In the genomic region with DNA sequence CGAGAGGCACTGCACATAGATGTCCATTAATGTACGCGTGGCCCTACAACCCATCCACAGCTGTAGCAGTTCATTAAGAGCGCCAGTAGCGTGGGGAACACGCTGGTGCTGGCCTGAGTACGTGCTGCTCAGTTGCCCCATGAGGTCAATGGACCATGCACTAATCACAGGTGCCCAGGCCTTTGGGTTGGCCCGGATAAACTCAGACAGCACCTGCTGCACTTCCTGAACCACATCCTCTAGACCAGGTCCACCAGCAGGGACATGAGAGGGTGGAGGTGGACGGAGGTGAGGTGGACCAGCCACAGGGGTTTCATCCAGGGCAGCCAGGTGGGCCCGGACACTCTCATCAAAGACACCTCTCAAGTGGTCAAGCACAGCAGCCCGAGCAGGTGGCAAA, we compare ENCODE assay signal across 22 cellular contexts.
"Had no signal": no experiment of that assay in that cellular context is flagged by ENCODE, and none has a peak within 500 bp of the region (broad histone marks: within the 10 kb centered on the region; RNA-seq: fewer than 3 reads in every experiment).

No MANE protein-coding gene starts in this region.

- H3K36me3 Mint-ChIP-seq: memory B cell had no signal

- H3K27ac ChIP-seq: dorsolateral prefrontal cortex, hepatocyte, left ventricle myocardium inferior, lower lobe of right lung, neutrophil, psoas muscle, right lobe of liver, testis, tibial nerve had no signal

- H3K27me3 ChIP-seq: dorsolateral prefrontal cortex, hepatocyte, neutrophil, right lobe of liver, testis, tibial nerve had no signal

- H3K9me3 ChIP-seq: left ventricle myocardium inferior, lower lobe of right lung, neutrophil, psoas muscle, right lobe of liver, testis, tibial nerve had no signal

- H3K9me3 Mint-ChIP-seq: memory B cell, mesothelial cell of epicardium, nephron had no signal

- H3K4me3 Mint-ChIP-seq: memory B cell, mesothelial cell of epicardium had no signal

- ATAC-seq: left cardiac atrium; lower lobe of right lung; psoas muscle; right lobe of liver; stimulated activated naive CD8-positive, alpha-beta T cell treated with anti-CD3 and anti-CD28 coated beads, Interleukin-15, Interleukin-2, amounts not matched to agents 100 U/mL and 50 U/mL, for 24 hours had no signal

- DNase-seq: cortex of kidney; dorsolateral prefrontal cortex; effector CD8-positive, alpha-beta T cell; foreskin melanocyte; head of caudate nucleus; kidney; left cardiac atrium; left ventricle myocardium inferior; lower lobe of right lung; psoas muscle; retina; stimulated activated CD4-positive, alpha-beta T cell treated with anti-CD3 and anti-CD28 coated beads, Interleukin-2, amount 100 ng/mL, for 24 hours; stimulated activated CD4-positive, alpha-beta T cell treated with anti-CD3 and anti-CD28 coated beads, Interleukin-4, amount 100 ng/mL, for 4 hours; stimulated activated naive CD8-positive, alpha-beta T cell treated with anti-CD3 and anti-CD28 coated beads, Interleukin-15, Interleukin-2, amounts not matched to agents 100 U/mL and 50 U/mL, for 24 hours; testis had no signal

- H3K4me3 ChIP-seq: dorsolateral prefrontal cortex, hepatocyte, left ventricle myocardium inferior, lower lobe of right lung, psoas muscle, right lobe of liver, testis, tibial nerve had no signal

- H3K27ac Mint-ChIP-seq: memory B cell, nephron had no signal

- H3K27me3 Mint-ChIP-seq: memory B cell had no signal
